In the genomic region with DNA sequence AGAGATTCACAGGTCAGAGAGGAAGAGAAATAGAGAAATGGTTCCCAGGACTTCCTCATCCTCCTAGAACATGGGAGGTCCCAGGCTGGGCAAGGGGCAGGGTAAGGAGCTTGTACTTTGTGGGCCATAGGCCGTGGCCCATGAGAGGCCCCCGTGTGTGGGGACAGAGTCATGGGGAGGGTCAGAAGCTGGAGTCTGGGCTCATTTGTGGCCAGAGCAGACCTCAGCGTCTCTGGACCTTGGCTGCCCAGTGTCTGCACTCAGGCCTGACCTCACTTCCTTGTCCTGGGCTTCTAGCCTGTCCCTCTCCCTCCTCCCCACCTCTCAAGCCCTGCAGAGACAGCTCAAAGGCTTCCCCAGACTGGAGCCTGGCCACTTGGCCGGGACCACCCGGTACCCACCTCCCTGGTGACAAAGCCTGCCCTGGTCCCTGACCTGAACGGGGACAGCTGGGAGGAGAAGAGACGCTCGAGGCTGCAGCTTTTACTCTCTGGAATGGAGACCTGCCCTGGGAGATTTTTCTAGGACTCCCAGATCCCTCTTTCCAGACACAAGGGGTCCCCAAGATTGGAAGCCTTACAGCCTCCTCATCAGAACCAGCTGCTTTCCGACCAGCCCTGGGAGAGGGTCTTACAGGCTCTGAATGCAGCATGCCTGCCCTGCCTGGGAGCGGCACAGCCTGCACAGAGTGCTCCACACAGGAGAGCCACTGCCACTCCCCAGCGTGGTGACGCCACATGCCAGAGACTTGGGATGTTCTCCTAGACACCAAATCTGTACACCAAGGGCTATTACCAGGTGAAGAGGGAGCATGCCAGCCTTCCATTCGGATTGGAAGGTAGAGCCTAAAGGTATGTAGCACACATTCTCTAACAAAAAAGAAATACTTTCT, we compare ENCODE assay signal across 1 cellular context.
TF ChIP-seq lines count a peak whose summit lies in the region.

No MANE protein-coding gene starts in this region.

TF ChIP-seq in GM23338, 12 proteins besides CTCF, POLR2A, EP300 and RAD21 (continued from another document):
- TF ChIP-seq, protein P1, sequence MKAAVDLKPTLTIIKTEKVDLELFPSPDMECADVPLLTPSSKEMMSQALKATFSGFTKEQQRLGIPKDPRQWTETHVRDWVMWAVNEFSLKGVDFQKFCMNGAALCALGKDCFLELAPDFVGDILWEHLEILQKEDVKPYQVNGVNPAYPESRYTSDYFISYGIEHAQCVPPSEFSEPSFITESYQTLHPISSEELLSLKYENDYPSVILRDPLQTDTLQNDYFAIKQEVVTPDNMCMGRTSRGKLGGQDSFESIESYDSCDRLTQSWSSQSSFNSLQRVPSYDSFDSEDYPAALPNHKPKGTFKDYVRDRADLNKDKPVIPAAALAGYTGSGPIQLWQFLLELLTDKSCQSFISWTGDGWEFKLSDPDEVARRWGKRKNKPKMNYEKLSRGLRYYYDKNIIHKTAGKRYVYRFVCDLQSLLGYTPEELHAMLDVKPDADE (IDR thresholded peaks at IDR 0.05), result no peak
- no peak for TF ChIP-seq JUNB (IDR thresholded peaks at IDR 0.05; ENCODE audit: unreplicated experiment)
- TF ChIP-seq NANOG (IDR thresholded peaks at IDR 0.05; ENCODE audit: borderline replicate concordance), result no peak
- TF ChIP-seq, protein P2, sequence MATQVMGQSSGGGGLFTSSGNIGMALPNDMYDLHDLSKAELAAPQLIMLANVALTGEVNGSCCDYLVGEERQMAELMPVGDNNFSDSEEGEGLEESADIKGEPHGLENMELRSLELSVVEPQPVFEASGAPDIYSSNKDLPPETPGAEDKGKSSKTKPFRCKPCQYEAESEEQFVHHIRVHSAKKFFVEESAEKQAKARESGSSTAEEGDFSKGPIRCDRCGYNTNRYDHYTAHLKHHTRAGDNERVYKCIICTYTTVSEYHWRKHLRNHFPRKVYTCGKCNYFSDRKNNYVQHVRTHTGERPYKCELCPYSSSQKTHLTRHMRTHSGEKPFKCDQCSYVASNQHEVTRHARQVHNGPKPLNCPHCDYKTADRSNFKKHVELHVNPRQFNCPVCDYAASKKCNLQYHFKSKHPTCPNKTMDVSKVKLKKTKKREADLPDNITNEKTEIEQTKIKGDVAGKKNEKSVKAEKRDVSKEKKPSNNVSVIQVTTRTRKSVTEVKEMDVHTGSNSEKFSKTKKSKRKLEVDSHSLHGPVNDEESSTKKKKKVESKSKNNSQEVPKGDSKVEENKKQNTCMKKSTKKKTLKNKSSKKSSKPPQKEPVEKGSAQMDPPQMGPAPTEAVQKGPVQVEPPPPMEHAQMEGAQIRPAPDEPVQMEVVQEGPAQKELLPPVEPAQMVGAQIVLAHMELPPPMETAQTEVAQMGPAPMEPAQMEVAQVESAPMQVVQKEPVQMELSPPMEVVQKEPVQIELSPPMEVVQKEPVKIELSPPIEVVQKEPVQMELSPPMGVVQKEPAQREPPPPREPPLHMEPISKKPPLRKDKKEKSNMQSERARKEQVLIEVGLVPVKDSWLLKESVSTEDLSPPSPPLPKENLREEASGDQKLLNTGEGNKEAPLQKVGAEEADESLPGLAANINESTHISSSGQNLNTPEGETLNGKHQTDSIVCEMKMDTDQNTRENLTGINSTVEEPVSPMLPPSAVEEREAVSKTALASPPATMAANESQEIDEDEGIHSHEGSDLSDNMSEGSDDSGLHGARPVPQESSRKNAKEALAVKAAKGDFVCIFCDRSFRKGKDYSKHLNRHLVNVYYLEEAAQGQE (IDR thresholded peaks at IDR 0.05; ENCODE audit: unreplicated experiment), result no peak
TF ChIP-seq in GM23338: peak in this region for 0.
